8 cellular contexts compared by ENCODE assay signal in the genomic region with DNA sequence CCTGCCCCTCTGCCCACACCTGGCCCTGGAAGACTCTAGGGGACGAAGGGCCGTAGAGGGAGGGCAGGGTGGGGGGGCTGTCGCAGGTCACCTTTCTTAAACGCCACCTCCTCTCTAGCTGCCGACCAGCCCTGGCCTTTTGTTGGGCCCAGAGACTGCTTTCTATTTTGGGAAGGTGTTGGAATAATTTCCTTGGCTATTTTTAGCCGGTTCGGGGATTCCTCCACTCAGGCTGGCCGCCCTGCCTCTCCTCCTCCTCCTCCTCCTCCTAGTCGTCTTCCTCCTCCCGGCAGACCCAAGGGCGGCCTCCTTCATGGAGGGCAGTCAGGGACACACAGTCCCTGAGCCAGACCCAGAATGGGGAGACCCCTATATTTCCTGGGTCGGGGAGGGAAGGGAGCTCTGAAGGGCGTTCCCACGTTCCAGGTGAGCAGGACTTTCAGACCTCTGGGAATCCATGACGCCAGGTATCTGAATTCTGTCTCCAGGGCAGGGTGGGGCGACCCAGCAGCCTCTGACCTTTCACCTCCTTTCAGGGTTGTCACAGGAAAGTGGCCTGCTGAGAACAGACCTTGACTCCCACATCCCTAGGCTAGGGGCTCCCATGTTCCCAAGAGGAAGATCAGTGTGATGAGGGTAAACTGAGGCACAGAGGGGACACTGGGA. TPM values are rescaled to one million over a fixed set of nuclear protein-coding genes. Genes with fewer than 3 reads are reported as not detected.
DNase-seq lines count a peak whose midpoint lies in the region; ATAC-seq, FAIRE-seq and TF ChIP-seq lines count a peak whose summit lies in the region.

No MANE protein-coding gene starts in this region.

- no peak for TF ChIP-seq CTCF in smooth muscle cell (IDR thresholded peaks at IDR 0.05; ENCODE audit: borderline replicate concordance, insufficient read depth, poor library complexity, severe bottlenecking)
- TF ChIP-seq CTCF in GM13977 (IDR thresholded peaks at IDR 0.05; ENCODE audit: extremely low read depth, insufficient read depth, missing control alignments), result no peak

- peak overlapping the region; percentile 91 for H3K9ac ChIP-seq in smooth muscle cell (ENCODE audit: low read depth)

- H3K4me1 ChIP-seq in smooth muscle cell (ENCODE audit: low read depth), result peaks cover 9% of the 10 kb centered on the region

- H3K9me3 Mint-ChIP-seq in activated naive CD8-positive, alpha-beta T cell treated with anti-CD3 and anti-CD28 coated beads, Interleukin-2, amount 50 U/mL, for 24 hours, result no peaks in the 10 kb centered on the region

- 31% methylated on average over 14 of the region's 16 CpGs for WGBS in smooth muscle cell (ENCODE audit: low lambda C conversion rate)

- H3K27me3 Mint-ChIP-seq in activated naive CD8-positive, alpha-beta T cell treated with anti-CD3 and anti-CD28 coated beads, Interleukin-2, amount 50 U/mL, for 24 hours, result peaks cover 41% of the 10 kb centered on the region

- H3K27ac Mint-ChIP-seq in activated naive CD8-positive, alpha-beta T cell treated with anti-CD3 and anti-CD28 coated beads, Interleukin-2, amount 50 U/mL, for 24 hours, result no peak overlapping the region

- no peaks in the 10 kb centered on the region for H3K27me3 ChIP-seq in smooth muscle cell (ENCODE audit: low read depth)

- H3F3A ChIP-seq in smooth muscle cell (ENCODE audit: low read depth), result peaks cover 30% of the 10 kb centered on the region

- DNase-seq in H54 (ENCODE audit: insufficient read length, low spot score) (no peak), smooth muscle cell (lab: John Stamatoyannopoulos, UW; ENCODE audit: unreplicated experiment) (no peak), T-helper 9 cell (no peak), GM13977 (ENCODE audit: low spot score) (no peak)
- DNase-seq in activated naive CD8-positive, alpha-beta T cell treated with anti-CD3 and anti-CD28 coated beads, Interleukin-2, amount 50 U/mL, for 24 hours, result no peak
- DNase-seq in central memory CD4-positive, alpha-beta T cell, result no peak

- peak overlapping the region; percentile 34 for H3K4me3 Mint-ChIP-seq in activated naive CD8-positive, alpha-beta T cell treated with anti-CD3 and anti-CD28 coated beads, Interleukin-2, amount 50 U/mL, for 24 hours

- peak overlapping the region; percentile 92 for H3K4me2 ChIP-seq in smooth muscle cell

- no peaks in the 10 kb centered on the region for H3K36me3 ChIP-seq in smooth muscle cell (ENCODE audit: low read depth)

- no peaks in the 10 kb centered on the region for H3K79me2 ChIP-seq in smooth muscle cell (ENCODE audit: low read depth)

- H3K9me3 ChIP-seq in iPS-18c (ENCODE audit: control insufficient read depth, insufficient read depth, low read length) (no peaks in the 10 kb centered on the region), smooth muscle cell (replicated peaks; ENCODE audit: low read depth) (no peaks in the 10 kb centered on the region)

- H3K36me3 Mint-ChIP-seq in activated naive CD8-positive, alpha-beta T cell treated with anti-CD3 and anti-CD28 coated beads, Interleukin-2, amount 50 U/mL, for 24 hours (ENCODE audit: low read depth), result no peaks in the 10 kb centered on the region

- TF ChIP-seq POLR2A in H54 (IDR thresholded peaks at IDR 0.05; ENCODE audit: low read depth, low read length), result 0 out of 2 replicates have a peak, but pooled peaks have one; percentile 5

- no peaks in the 10 kb centered on the region for H4K20me1 ChIP-seq in smooth muscle cell (ENCODE audit: low read depth)

- in situ Hi-C loops in GM13977 (cut with MboI; ENCODE audit: low pct_unique_long_range_greater_than_20kb, low sequenced_read_pairs, unreplicated experiment), result no loop called here

- H3K4me3 ChIP-seq in iPS-18c (ENCODE audit: insufficient read depth, low read depth, low read length), result peak overlapping the region; percentile 50
- H3K4me3 ChIP-seq in smooth muscle cell, result peak overlapping the region; percentile 54

- no peak overlapping the region for H2AFZ ChIP-seq in smooth muscle cell (ENCODE audit: low read depth)

- H3K4me1 Mint-ChIP-seq in activated naive CD8-positive, alpha-beta T cell treated with anti-CD3 and anti-CD28 coated beads, Interleukin-2, amount 50 U/mL, for 24 hours, result peaks cover 28% of the 10 kb centered on the region

- FAIRE-seq in H54 (lab: Jason Lieb, UNC), result no peak

- peak overlapping the region; percentile 92 for H3K27ac ChIP-seq in smooth muscle cell (ENCODE audit: low read depth)

- no peak for ATAC-seq in activated naive CD8-positive, alpha-beta T cell treated with anti-CD3 and anti-CD28 coated beads, Interleukin-2, amount 50 U/mL, for 24 hours
- no peak for ATAC-seq in HG02870 (IDR thresholded peaks at IDR 0.05; ENCODE audit: unreplicated experiment)

RNA-seq across cellular contexts. Expression of gene GADD45B, which starts 19.9 kb away (rescaled TPM):
- total RNA-seq in smooth muscle cell, result 252 and 326 TPM in 2 replicates
- 435 and 533 TPM in 2 replicates for polyA plus RNA-seq in smooth muscle cell

RNA-seq across cellular contexts. Expression of gene LMNB2, which starts 39.0 kb away (rescaled TPM):
- total RNA-seq in smooth muscle cell, result 21.7 and 25.5 TPM in 2 replicates
- 29.5 and 41.8 TPM in 2 replicates for polyA plus RNA-seq in smooth muscle cell
